Comparison of ENCODE assay signal across 9 cellular contexts in genomic region chr17:67602974-67603373, GRCh38.
DNase-seq lines count a peak whose midpoint lies in the region; FAIRE-seq and TF ChIP-seq lines count a peak whose summit lies in the region.
"Had no signal": no experiment of that assay in that cellular context is flagged by ENCODE, and none has a peak within 500 bp of the region (broad histone marks: within the 10 kb centered on the region; RNA-seq: fewer than 3 reads in every experiment).

No MANE protein-coding gene starts in this region.

- DNase-seq in DMS 273 (lab: John Stamatoyannopoulos, UW; ENCODE audit: unreplicated experiment) (peak; percentile 74), H54 (ENCODE audit: insufficient read length, low spot score) (peak; percentile 43), NCI-H510A treated with DMSO at 0.1 percent for 48 hours (lab: John Stamatoyannopoulos, UW) (peak; percentile 68), fibroblast of the conjunctiva (ENCODE audit: low read depth) (peak; percentile 2), epidermal melanocyte (ENCODE audit: insufficient read length, low spot score) (no peak), ascending aorta (ENCODE audit: low spot score in 2 of 2) (no peak)
- DNase-seq in activated T-cell treated with anti-CD3 and anti-CD28 coated beads, Interleukin-2, amount 50 U/mL, for 1 hour: peak; percentile 43
- peak; percentile 1 to 31 for DNase-seq in stimulated activated CD4-positive, alpha-beta T cell treated with anti-CD3 and anti-CD28 coated beads, Interleukin-15, amount 100 ng/mL, for 48 hours (ENCODE audit: low read depth in 2 of 2)

- no peak for TF ChIP-seq CTCF in ascending aorta (IDR thresholded peaks at IDR 0.05)

- H3K36me3 ChIP-seq in ascending aorta: no peaks in the 10 kb centered on the region

- no peak for TF ChIP-seq POLR2A in H54 (IDR thresholded peaks at IDR 0.05; ENCODE audit: low read depth, low read length)

- no peak for FAIRE-seq in H54 (lab: Jason Lieb, UNC)
- FAIRE-seq: TTC549 had no signal

- intact Hi-C loops in ascending aorta (cut with DNase I): no loop called here

- peaks cover 0 to 4% of the 10 kb centered on the region in 2 donors for H3K4me1 ChIP-seq in ascending aorta

- H3K9me3 ChIP-seq in ascending aorta: no peaks in the 10 kb centered on the region

- H3K27me3 ChIP-seq in ascending aorta: no peaks in the 10 kb centered on the region

- no peak overlapping the region for H3K4me3 ChIP-seq in ascending aorta

- H3K27ac ChIP-seq in ascending aorta: no peak overlapping the region

Comparison
In these comparisons a context has a peak if more than half of its experiments do, and no peak if none do; other contexts are left out.
1. DNase-seq: peak in DMS 273 (single experiment), H54 (single experiment), NCI-H510A treated with DMSO at 0.1 percent for 48 hours (single experiment), activated T-cell treated with anti-CD3 and anti-CD28 coated beads, Interleukin-2, amount 50 U/mL, for 1 hour (single experiment), fibroblast of the conjunctiva (single experiment) and stimulated activated CD4-positive, alpha-beta T cell treated with anti-CD3 and anti-CD28 coated beads, Interleukin-15, amount 100 ng/mL, for 48 hours (2 of 2); none in epidermal melanocyte (single experiment) and ascending aorta (0 of 2).